19 cellular contexts compared by ENCODE assay signal in the genomic region with DNA sequence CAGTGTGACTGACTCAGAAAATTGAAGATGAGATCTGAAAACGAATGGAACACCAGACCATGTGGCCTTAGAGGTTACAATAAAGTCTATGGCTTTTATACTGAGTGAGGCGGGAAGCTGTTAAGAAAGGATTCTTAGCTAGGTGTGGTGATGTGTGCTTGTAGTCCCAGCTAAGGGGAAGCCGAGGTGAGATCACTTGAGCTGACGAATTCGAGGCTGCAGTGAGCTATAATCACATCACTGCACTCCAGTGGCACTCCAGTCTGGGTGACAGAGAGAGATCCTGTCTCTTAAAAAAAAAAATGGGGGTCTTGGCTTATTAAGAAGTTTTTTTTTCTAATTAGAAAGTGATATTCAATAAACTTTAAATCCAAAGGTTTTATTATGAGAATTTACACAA.
A peak's percentile ranks its signal among the peaks of the same experiment; 100 is the strongest.
DNase-seq lines count a peak whose midpoint lies in the region; TF ChIP-seq lines count a peak whose summit lies in the region.
"Had no signal": no experiment of that assay in that cellular context is flagged by ENCODE, and none has a peak within 500 bp of the region (broad histone marks: within the 10 kb centered on the region; RNA-seq: fewer than 3 reads in every experiment).

No MANE protein-coding gene starts in this region.

- no peaks in the 10 kb centered on the region for H3K4me1 Mint-ChIP-seq in CD8-positive, alpha-beta memory T cell
- H3K4me1 Mint-ChIP-seq in MCF 10A (ENCODE audit: insufficient read depth, unreplicated experiment): no peaks in the 10 kb centered on the region
- H3K4me1 Mint-ChIP-seq in activated CD4-positive, alpha-beta memory T cell treated with anti-CD3 and anti-CD28 coated beads for 36 hours (ENCODE audit: low read depth): no peaks in the 10 kb centered on the region
- H3K4me1 Mint-ChIP-seq: B cell, CD14-positive monocyte had no signal

- no peak overlapping the region for H3K27ac ChIP-seq in OCI-LY3 (ENCODE audit: low read length)
- H3K27ac ChIP-seq in CD8-positive, alpha-beta memory T cell (ENCODE audit: low read depth, low read length): no peak overlapping the region

- POLR2A ChIA-PET in CD8-positive, alpha-beta memory T cell (lab: Charles Lee): no interaction called here
- POLR2A ChIA-PET in MCF 10A (lab: Yijun Ruan, JAX): no interaction called here
- POLR2A ChIA-PET in activated CD4-positive, alpha-beta memory T cell treated with anti-CD3 and anti-CD28 coated beads for 36 hours (lab: Charles Lee): no interaction called here

- CTCF ChIA-PET in CD8-positive, alpha-beta memory T cell (lab: Charles Lee): no interaction called here
- CTCF ChIA-PET in MCF 10A (lab: Yijun Ruan, JAX): interaction anchor here (0.6 kb wide), 1 partner anchor 920 kb away, joined by 3 read pairs; no protein-coding TSS in a partner anchor
- CTCF ChIA-PET in activated CD4-positive, alpha-beta memory T cell treated with anti-CD3 and anti-CD28 coated beads for 36 hours (lab: Charles Lee): no interaction called here

- H3K9me3 Mint-ChIP-seq in CD8-positive, alpha-beta memory T cell: no peaks in the 10 kb centered on the region
- H3K9me3 Mint-ChIP-seq in MCF 10A (ENCODE audit: unreplicated experiment): no peaks in the 10 kb centered on the region
- H3K9me3 Mint-ChIP-seq in activated CD4-positive, alpha-beta memory T cell treated with anti-CD3 and anti-CD28 coated beads for 36 hours: no peaks in the 10 kb centered on the region
- H3K9me3 Mint-ChIP-seq: T-helper 1 cell treated with Interleukin-12 subunit alpha and Interleukin-12 subunit beta and Interleukin-4 antibody, amounts not matched to agents 30 μg/mL and 1 μg/mL, for 36 hours had no signal

- no peaks in the 10 kb centered on the region for H3K9me3 ChIP-seq in OCI-LY3 (ENCODE audit: insufficient read depth, low read length)
- H3K9me3 ChIP-seq in CD8-positive, alpha-beta memory T cell (ENCODE audit: low read length): no peaks in the 10 kb centered on the region

- H2AFZ ChIP-seq in OCI-LY3 (ENCODE audit: low read depth, low read length): peak overlapping the region; percentile 64

- no peaks in the 10 kb centered on the region for H4K20me1 ChIP-seq in OCI-LY3 (ENCODE audit: insufficient read depth, low read length)

- H3K4me3 ChIP-seq in OCI-LY3 (ENCODE audit: low read length): peak overlapping the region; percentile 23; the same call in 1 of the 2 replicates
- H3K4me3 ChIP-seq in epithelial cell of esophagus (ENCODE audit: low read length): no peak overlapping the region
- no peak overlapping the region for H3K4me3 ChIP-seq in CD8-positive, alpha-beta memory T cell (ENCODE audit: low read length)

- no peak overlapping the region for H3K27ac Mint-ChIP-seq in CD8-positive, alpha-beta memory T cell
- no peak overlapping the region for H3K27ac Mint-ChIP-seq in MCF 10A (ENCODE audit: low read depth, unreplicated experiment)
- H3K27ac Mint-ChIP-seq in activated CD4-positive, alpha-beta memory T cell treated with anti-CD3 and anti-CD28 coated beads for 36 hours: no peak overlapping the region
- H3K27ac Mint-ChIP-seq: B cell; CD14-positive monocyte; T-helper 1 cell treated with Interleukin-12 subunit alpha and Interleukin-12 subunit beta and Interleukin-4 antibody, amounts not matched to agents 30 μg/mL and 1 μg/mL, for 36 hours had no signal

- no peak overlapping the region for H3K9ac ChIP-seq in OCI-LY3 (ENCODE audit: low read length)

- no peaks in the 10 kb centered on the region for H3K27me3 ChIP-seq in OCI-LY3 (ENCODE audit: low read depth, low read length)
- no peaks in the 10 kb centered on the region for H3K27me3 ChIP-seq in CD8-positive, alpha-beta memory T cell (ENCODE audit: insufficient read depth, low read length, poor library complexity, severe bottlenecking)

- no peaks in the 10 kb centered on the region for H3K79me2 ChIP-seq in OCI-LY3 (ENCODE audit: low read length)

- TF ChIP-seq CTCF in OCI-LY3 (IDR thresholded peaks at IDR 0.05; ENCODE audit: low read depth, low read length) (no peak), epithelial cell of esophagus (IDR thresholded peaks at IDR 0.05; ENCODE audit: insufficient read depth, low read depth, low read length, missing control alignments) (no peak), MCF 10A (IDR thresholded peaks at IDR 0.05; ENCODE audit: unreplicated experiment) (no peak)

- H3K36me3 ChIP-seq in OCI-LY3 (replicated peaks; ENCODE audit: low read depth, low read length): no peaks in the 10 kb centered on the region
- no peaks in the 10 kb centered on the region for H3K36me3 ChIP-seq in CD8-positive, alpha-beta memory T cell (ENCODE audit: insufficient read depth, low read length)

- peak overlapping the region; percentile 44 for H3K4me2 ChIP-seq in OCI-LY3 (ENCODE audit: low read length)

- BruUV-seq in MCF 10A (replicated peaks; lab: Mats Ljungman, UMichigan): no TSS peak

- 0 out of 2 replicates have a peak, but pooled peaks cover 4% of the 10 kb centered on the region for H3K4me1 ChIP-seq in OCI-LY3 (ENCODE audit: low read length)
- no peaks in the 10 kb centered on the region for H3K4me1 ChIP-seq in CD8-positive, alpha-beta memory T cell (ENCODE audit: insufficient read depth, low read length)

- no peaks in the 10 kb centered on the region for H3K27me3 Mint-ChIP-seq in CD8-positive, alpha-beta memory T cell
- no peaks in the 10 kb centered on the region for H3K27me3 Mint-ChIP-seq in MCF 10A (ENCODE audit: insufficient read depth, unreplicated experiment)
- H3K27me3 Mint-ChIP-seq in activated CD4-positive, alpha-beta memory T cell treated with anti-CD3 and anti-CD28 coated beads for 36 hours: no peaks in the 10 kb centered on the region
- H3K27me3 Mint-ChIP-seq: B cell had no signal

- intact Hi-C loops in MCF 10A (cut with micrococcal nuclease): no loop called here
- intact Hi-C loops in activated CD4-positive, alpha-beta memory T cell treated with anti-CD3 and anti-CD28 coated beads for 36 hours (cut with micrococcal nuclease): no loop called here

- H3K36me3 Mint-ChIP-seq in CD8-positive, alpha-beta memory T cell: no peaks in the 10 kb centered on the region
- H3K36me3 Mint-ChIP-seq in MCF 10A (ENCODE audit: insufficient read depth, unreplicated experiment): no peaks in the 10 kb centered on the region
- no peaks in the 10 kb centered on the region for H3K36me3 Mint-ChIP-seq in activated CD4-positive, alpha-beta memory T cell treated with anti-CD3 and anti-CD28 coated beads for 36 hours
- H3K36me3 Mint-ChIP-seq: CD14-positive monocyte had no signal

- DNase-seq in NCI-H82 (lab: John Stamatoyannopoulos, UW) (peak; percentile 6), NCI-H82 treated with DMSO at 0.1 percent for 48 hours (lab: John Stamatoyannopoulos, UW; ENCODE audit: unreplicated experiment) (no peak), epithelial cell of esophagus (ENCODE audit: low read depth) (peak; percentile 4), MCF 10A (ENCODE audit: unreplicated experiment) (no peak), inferior parietal cortex (ENCODE audit: extremely low spot score) (no peak)
- no peak for DNase-seq in CD8-positive, alpha-beta memory T cell
- no peak for DNase-seq in activated CD4-positive, alpha-beta memory T cell treated with anti-CD3 and anti-CD28 coated beads for 36 hours
- DNase-seq: H7; KBM-7; NCI-H1092; NCI-H1436; NCI-H187 treated with DMSO at 0.1 percent for 48 hours; NCI-H446; NK-92 treated with Interleukin-12 subunit alpha and Interleukin-12 subunit beta, amount 100 ng/mL, for 24 hours; Right ventricle myocardium superior had no signal

- no peak overlapping the region for H3K4me3 Mint-ChIP-seq in CD8-positive, alpha-beta memory T cell
- no peak overlapping the region for H3K4me3 Mint-ChIP-seq in MCF 10A (ENCODE audit: unreplicated experiment)
- no peak overlapping the region for H3K4me3 Mint-ChIP-seq in activated CD4-positive, alpha-beta memory T cell treated with anti-CD3 and anti-CD28 coated beads for 36 hours
- H3K4me3 Mint-ChIP-seq: B cell; CD14-positive monocyte; T-helper 1 cell treated with Interleukin-12 subunit alpha and Interleukin-12 subunit beta and Interleukin-4 antibody, amounts not matched to agents 30 μg/mL and 1 μg/mL, for 36 hours had no signal

Comparison
In these comparisons a context has a peak if more than half of its experiments do, and no peak if none do; other contexts are left out.
1. DNase-seq: peak in NCI-H82 (single experiment) and epithelial cell of esophagus (single experiment); none in NCI-H82 treated with DMSO at 0.1 percent for 48 hours (single experiment), CD8-positive, alpha-beta memory T cell (0 of 5), MCF 10A (single experiment), inferior parietal cortex (single experiment) and activated CD4-positive, alpha-beta memory T cell treated with anti-CD3 and anti-CD28 coated beads for 36 hours (single experiment).